ENCODE assay signal across 18 cellular contexts in the genomic region with DNA sequence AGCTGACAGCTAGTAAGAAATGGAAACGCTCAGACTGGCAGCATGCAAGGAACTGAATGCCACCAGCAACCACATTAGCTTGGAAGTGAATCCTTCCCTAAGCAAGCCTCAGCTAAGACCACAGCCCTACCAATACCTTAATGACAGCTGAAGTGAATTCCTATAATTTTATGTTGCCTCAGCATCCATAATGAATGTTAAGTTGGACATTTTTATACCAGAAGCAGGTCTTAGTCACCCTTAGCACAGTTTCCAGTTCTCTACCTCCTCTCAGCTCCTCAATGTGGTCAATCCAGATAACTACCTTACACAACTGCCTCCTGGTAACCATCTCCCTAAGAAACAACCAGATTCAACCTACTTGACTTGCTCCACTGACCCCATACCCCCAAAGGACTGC. TPM values are rescaled to one million over a fixed set of nuclear protein-coding genes. Genes with fewer than 3 reads are reported as not detected.
DNase-seq lines count a peak whose midpoint lies in the region; ATAC-seq and TF ChIP-seq lines count a peak whose summit lies in the region.
"Had no signal": no experiment of that assay in that cellular context is flagged by ENCODE, and none has a peak within 500 bp of the region (broad histone marks: within the 10 kb centered on the region; RNA-seq: fewer than 3 reads in every experiment).

No MANE protein-coding gene starts in this region.

- no peak overlapping the region for H3K56ac ChIP-seq in IMR-90 (ENCODE audit: extremely low read depth, insufficient read depth, low read length)

- no peaks in the 10 kb centered on the region; the same call in 1 of the 2 replicates for H3K9me1 ChIP-seq in IMR-90 (ENCODE audit: insufficient read depth, low read length)

- H2BK5ac ChIP-seq in IMR-90 (ENCODE audit: low read depth, low read length, poor library complexity, severe bottlenecking), result no peak overlapping the region

- TF ChIP-seq CTCF in IMR-90 (conservative IDR thresholded peaks at IDR 0.05; ENCODE audit: low read depth, low read length) (no peak), ascending aorta (IDR thresholded peaks at IDR 0.05) (no peak), PC-9 (conservative IDR thresholded peaks at IDR 0.05) (no peak)

- H4K5ac ChIP-seq in IMR-90 (ENCODE audit: low read depth, low read length), result no peak overlapping the region

- WGBS in IMR-90 (ENCODE audit: extremely low coverage in 2 of 2, insufficient read length in 1 of 2), 2 experiments, result no CpG with 5 or more reads among the region's 1 CpG

- H3K4me2 ChIP-seq in IMR-90 (ENCODE audit: low read depth, low read length) (no peak overlapping the region), PC-9 (no peak overlapping the region)
- H3K4me2 ChIP-seq: KMS-11 had no signal

- H3K4me3 ChIP-seq in IMR-90 (ENCODE audit: insufficient read depth, low read depth, low read length) (no peak overlapping the region), ascending aorta (no peak overlapping the region), PC-9 (no peak overlapping the region)
- H3K4me3 ChIP-seq: Peyer's patch had no signal

- H2BK120ac ChIP-seq in IMR-90 (ENCODE audit: low read depth, low read length), result no peak overlapping the region

- POLR2A ChIA-PET in IMR-90 (lab: Charles Lee; ENCODE audit: unreplicated experiment) (no interaction called here), PC-9 (lab: Charles Lee; ENCODE audit: unreplicated experiment) (no interaction called here)

- H2BK20ac ChIP-seq in IMR-90 (ENCODE audit: low read depth, low read length), result no peak overlapping the region

- no peaks in the 10 kb centered on the region for H3K79me2 ChIP-seq in PC-9 (ENCODE audit: low read depth)

- intact Hi-C loops in IMR-90 (cut with micrococcal nuclease), result no loop called here
- intact Hi-C loops in ascending aorta (cut with DNase I), result no loop called here
- intact Hi-C loops in PC-9 (cut with micrococcal nuclease; ENCODE audit: unreplicated experiment), result no loop called here

- H3K9me3 ChIP-seq in IMR-90 (ENCODE audit: control insufficient read depth, insufficient read depth, low read length) (no peaks in the 10 kb centered on the region), ascending aorta (no peaks in the 10 kb centered on the region), PC-9 (ENCODE audit: insufficient read depth, low read depth) (no peaks in the 10 kb centered on the region)
- H3K9me3 ChIP-seq: Peyer's patch had no signal

- no peak overlapping the region for H3K18ac ChIP-seq in IMR-90 (ENCODE audit: low read depth, low read length)

- H3K4me1 ChIP-seq in IMR-90 (ENCODE audit: control insufficient read depth, insufficient read depth, low read length) (no peaks in the 10 kb centered on the region), ascending aorta (no peaks in the 10 kb centered on the region), PC-9 (replicated peaks; ENCODE audit: insufficient read depth) (no peaks in the 10 kb centered on the region)

- no peaks in the 10 kb centered on the region; the same call in 1 of the 2 replicates for H4K20me1 ChIP-seq in IMR-90 (ENCODE audit: insufficient read depth, low read length)
- H4K20me1 ChIP-seq in PC-9 (ENCODE audit: insufficient read depth), result no peaks in the 10 kb centered on the region

- no peak overlapping the region for H3K23ac ChIP-seq in IMR-90 (ENCODE audit: low read depth, low read length)

- H3K9me2 ChIP-seq in PC-9 (ENCODE audit: insufficient read depth), result no peaks in the 10 kb centered on the region

- CTCF ChIA-PET in IMR-90 (lab: Yijun Ruan, JAX) (no interaction called here), PC-9 (lab: Charles Lee) (interaction anchor here (0.7 kb wide), 2 partner anchors 10 to 34 kb away, joined by 3 read pairs; partner anchors contain the start of gene NEDD4)

- H3K36me3 ChIP-seq in IMR-90 (ENCODE audit: control insufficient read depth, insufficient read depth, low read length), result peaks cover 5% of the 10 kb centered on the region; the same call in 1 of the 2 replicates
- H3K36me3 ChIP-seq in ascending aorta, result peaks cover 0 to 3% of the 10 kb centered on the region in 2 donors
- no peaks in the 10 kb centered on the region for H3K36me3 ChIP-seq in PC-9 (ENCODE audit: low read depth)

- ATAC-seq in IMR-90 (ENCODE audit: low read depth) (no peak), HG02981 (IDR thresholded peaks at IDR 0.05; ENCODE audit: unreplicated experiment) (no peak)
- ATAC-seq: HCT116, Right ventricle myocardium inferior had no signal

- no peaks in the 10 kb centered on the region for H3F3A ChIP-seq in PC-9 (ENCODE audit: insufficient read depth, low read depth)

- no peak overlapping the region for H3K9ac ChIP-seq in IMR-90 (ENCODE audit: low read depth, low read length)
- H3K9ac ChIP-seq: KMS-11 had no signal

- TF ChIP-seq POLR2A in IMR-90 (IDR thresholded peaks at IDR 0.05; ENCODE audit: low read depth, low read length), result no peak

- no peak overlapping the region for H4K91ac ChIP-seq in IMR-90 (ENCODE audit: insufficient read depth, low read depth, low read length)

- dilution Hi-C loops in IMR-90 (cut with HindIII; ENCODE audit: low sequenced_read_pairs, unreplicated experiment), result no loop called here

- H3K14ac ChIP-seq in IMR-90 (replicated peaks; ENCODE audit: low read depth, low read length), result no peak overlapping the region

- H3K27me3 ChIP-seq in IMR-90 (ENCODE audit: control insufficient read depth, insufficient read depth, low read length) (no peaks in the 10 kb centered on the region), ascending aorta (no peaks in the 10 kb centered on the region), PC-9 (ENCODE audit: insufficient read depth, low read depth) (no peaks in the 10 kb centered on the region)
- H3K27me3 ChIP-seq: Peyer's patch had no signal

- no peak overlapping the region for H3K27ac ChIP-seq in IMR-90 (ENCODE audit: insufficient read depth, low read length)
- H3K27ac ChIP-seq in ascending aorta, result no peak overlapping the region
- no peak overlapping the region for H3K27ac ChIP-seq in PC-9
- H3K27ac ChIP-seq: KMS-11, Peyer's patch had no signal

- peak; percentile 4 for DNase-seq in IMR-90
- DNase-seq in astrocyte of the hippocampus (ENCODE audit: low read depth, low spot score), result peak; percentile 62
- peak; percentile 13 for DNase-seq in glomerular visceral epithelial cell (ENCODE audit: extremely low spot score)
- no peak for DNase-seq in ascending aorta (ENCODE audit: low spot score in 2 of 2)
- DNase-seq in SKM-1 (lab: John Stamatoyannopoulos, UW; ENCODE audit: unreplicated experiment), result no peak
- DNase-seq in PC-9, result no peak
- DNase-seq: DMS 273 treated with DMSO at 0.1 percent for 48 hours, GDM1, GOT3, NCI-H1436 treated with DMSO at 0.1 percent for 48 hours, NCI-H2029, NCI-H345, NCI-H524 treated with DMSO at 0.1 percent for 48 hours, Peyer's patch had no signal

- H2AK9ac ChIP-seq in IMR-90 (replicated peaks; ENCODE audit: low read depth, low read length, poor library complexity), result no peak overlapping the region

- in situ Hi-C loops in IMR-90 (cut with MboI; ENCODE audit: low sequenced_read_pairs), result no loop called here

- no peak overlapping the region for H3K4ac ChIP-seq in IMR-90 (ENCODE audit: low read depth, low read length)

- TF ChIP-seq RAD21 in IMR-90 (IDR thresholded peaks at IDR 0.05; ENCODE audit: low read length), result no peak

- BruUV-seq in IMR-90 (replicated peaks; lab: Mats Ljungman, UMichigan), result no TSS peak
- no TSS peak for BruUV-seq in PC-9 (replicated peaks; lab: Mats Ljungman, UMichigan)

- H2AFZ ChIP-seq in IMR-90 (replicated peaks; ENCODE audit: low read length, poor library complexity) (no peak overlapping the region), PC-9 (no peak overlapping the region)

- peaks cover 3 to 19% of the 10 kb centered on the region in 2 experiments; a peak in 2 of 4 replicates for H3K79me1 ChIP-seq in IMR-90 (ENCODE audit: low read depth in 1 of 2, low read length in 2 of 2)

- no peak overlapping the region for H2AK5ac ChIP-seq in IMR-90 (ENCODE audit: low read depth, low read length)

- no peak overlapping the region for H2BK15ac ChIP-seq in IMR-90 (ENCODE audit: low read depth, low read length)

- no peak overlapping the region for H4K8ac ChIP-seq in IMR-90 (ENCODE audit: low read depth in 2 of 2, low read length in 2 of 2)

TF ChIP-seq in IMR-90, 13 proteins besides CTCF, POLR2A, EP300 and RAD21:
- TF ChIP-seq USF2 (IDR thresholded peaks at IDR 0.05; ENCODE audit: low read depth, low read length) (no peak), CHD1 (IDR thresholded peaks at IDR 0.05; ENCODE audit: low read depth, low read length) (no peak), MXI1 (IDR thresholded peaks at IDR 0.05; ENCODE audit: borderline replicate concordance, low read depth, low read length) (no peak), FOS (IDR thresholded peaks at IDR 0.05; ENCODE audit: low read depth, low read length) (no peak), RCOR1 (IDR thresholded peaks at IDR 0.05; ENCODE audit: insufficient replicate concordance, low read length) (no peak), SMC3 (IDR thresholded peaks at IDR 0.05; ENCODE audit: low read depth, low read length) (no peak), NFE2L2 (IDR thresholded peaks at IDR 0.05; ENCODE audit: low read depth, low read length) (no peak), RFX5 (IDR thresholded peaks at IDR 0.05; ENCODE audit: low read depth, low read length) (no peak), BHLHE40 (IDR thresholded peaks at IDR 0.05; ENCODE audit: low read depth, low read length) (no peak)
- TF ChIP-seq, protein P1, sequence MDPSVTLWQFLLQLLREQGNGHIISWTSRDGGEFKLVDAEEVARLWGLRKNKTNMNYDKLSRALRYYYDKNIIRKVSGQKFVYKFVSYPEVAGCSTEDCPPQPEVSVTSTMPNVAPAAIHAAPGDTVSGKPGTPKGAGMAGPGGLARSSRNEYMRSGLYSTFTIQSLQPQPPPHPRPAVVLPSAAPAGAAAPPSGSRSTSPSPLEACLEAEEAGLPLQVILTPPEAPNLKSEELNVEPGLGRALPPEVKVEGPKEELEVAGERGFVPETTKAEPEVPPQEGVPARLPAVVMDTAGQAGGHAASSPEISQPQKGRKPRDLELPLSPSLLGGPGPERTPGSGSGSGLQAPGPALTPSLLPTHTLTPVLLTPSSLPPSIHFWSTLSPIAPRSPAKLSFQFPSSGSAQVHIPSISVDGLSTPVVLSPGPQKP (IDR thresholded peaks at IDR 0.05; ENCODE audit: borderline replicate concordance, low read depth, low read length), result no peak

RNA-seq across cellular contexts. Expression of gene NEDD4, which starts 33.7 kb away (rescaled TPM):
- 80.7 and 106 TPM in 2 replicates for total RNA-seq in IMR-90 (2012; rRNA removed)
- 24.6 and 27.4 TPM in 2 replicates for polyA plus RNA-seq in IMR-90 (2012; rRNA removed)
- polyA plus RNA-seq in IMR-90 (2012; cell fraction: cytosol; rRNA removed), result 5.2 and 6.1 TPM in 2 replicates
- polyA plus RNA-seq in IMR-90 (2012; cell fraction: nucleus; rRNA removed; ENCODE audit: low replicate concordance), result 4.6 and 39.1 TPM in 2 replicates
- total RNA-seq in ascending aorta, result 6.1 TPM
- 17.8 and 24.5 TPM in 2 replicates for total RNA-seq in PC-9 (2021)

Comparison
In these comparisons a context has a peak if more than half of its experiments do, and no peak if none do; other contexts are left out.
1. DNase-seq: peak in IMR-90 (single experiment), astrocyte of the hippocampus (single experiment) and glomerular visceral epithelial cell (single experiment); none in ascending aorta (0 of 2), SKM-1 (single experiment) and PC-9 (0 of 2).